Comparison of ENCODE assay signal across 30 cellular contexts in genomic region chr4:20859097-20859781, GRCh38.
"Had no signal": no experiment of that assay in that cellular context is flagged by ENCODE, and none has a peak within 500 bp of the region (broad histone marks: within the 10 kb centered on the region; RNA-seq: fewer than 3 reads in every experiment).

No MANE protein-coding gene starts in this region.

- H3K4me3 Mint-ChIP-seq: activated B cell treated with CpG ODN at 0.5 μM for 24 hours; activated CD4-positive, alpha-beta T cell treated with anti-CD3 and anti-CD28 coated beads, Interleukin-2, amount 10 ng/mL, durations not matched to agents 24 days and 14 days; activated CD8-positive, alpha-beta memory T cell treated with anti-CD3 and anti-CD28 coated beads, Interleukin-2, amount 10 ng/mL, durations not matched to agents 7 days and 5 days; activated naive CD4-positive, alpha-beta T cell treated with anti-CD3 and anti-CD28 coated beads, Interleukin-2, amount 50 U/mL, for 24 hours; activated naive CD8-positive, alpha-beta T cell treated with anti-CD3 and anti-CD28 coated beads, Interleukin-2, amount 50 U/mL, for 24 hours; activated T-cell treated with anti-CD3 and anti-CD28 coated beads, Interleukin-2, amount 50 U/mL, for 24 hours; activated T-helper 1 cell treated with anti-CD3 and anti-CD28 coated beads, Interleukin-12 subunit alpha, Interleukin-12 subunit beta, Interleukin-2, Interleukin-4 antibody, amounts not matched to agents 30 ng/mL and 10 ng/mL and 1 ng/mL, durations not matched to agents 14 hours and 24 hours and 36 hours; T-helper 17 cell had no signal

- H3K27me3 ChIP-seq: ascending aorta, body of pancreas, Peyer's patch had no signal

- H3K27ac Mint-ChIP-seq: activated B cell treated with CpG ODN at 0.5 μM for 24 hours; activated CD4-positive, alpha-beta T cell treated with anti-CD3 and anti-CD28 coated beads, Interleukin-2, amount 10 ng/mL, durations not matched to agents 24 days and 14 days; activated CD8-positive, alpha-beta memory T cell treated with anti-CD3 and anti-CD28 coated beads, Interleukin-2, amount 10 ng/mL, durations not matched to agents 7 days and 5 days; activated naive CD4-positive, alpha-beta T cell treated with anti-CD3 and anti-CD28 coated beads, Interleukin-2, amount 50 U/mL, for 24 hours; activated naive CD8-positive, alpha-beta T cell treated with anti-CD3 and anti-CD28 coated beads, Interleukin-2, amount 50 U/mL, for 24 hours; activated T-cell treated with anti-CD3 and anti-CD28 coated beads, Interleukin-2, amount 50 U/mL, for 24 hours; activated T-helper 1 cell treated with anti-CD3 and anti-CD28 coated beads, Interleukin-12 subunit alpha, Interleukin-12 subunit beta, Interleukin-2, Interleukin-4 antibody, amounts not matched to agents 30 ng/mL and 10 ng/mL and 1 ng/mL, durations not matched to agents 14 hours and 24 hours and 36 hours; T-helper 17 cell had no signal

- H3K9me3 ChIP-seq: ascending aorta, body of pancreas had no signal

- ATAC-seq: activated CD8-positive, alpha-beta memory T cell treated with anti-CD3 and anti-CD28 coated beads, Interleukin-2, amount 10 ng/mL, durations not matched to agents 7 days and 5 days; activated naive CD8-positive, alpha-beta T cell treated with anti-CD3 and anti-CD28 coated beads, Interleukin-2, amount 50 U/mL, for 24 hours; body of pancreas; T-helper 17 cell had no signal

- DNase-seq: activated B cell treated with CpG ODN at 0.5 μM for 24 hours; activated CD4-positive, alpha-beta T cell treated with anti-CD3 and anti-CD28 coated beads for 1 hour; activated CD4-positive, alpha-beta T cell treated with anti-CD3 and anti-CD28 coated beads, Interleukin-2, amount 10 ng/mL, durations not matched to agents 24 days and 14 days; activated CD4-positive, alpha-beta T cell treated with anti-CD3 and anti-CD28 coated beads, Interleukin-2, amount 50 U/mL, for 48 hours; activated CD8-positive, alpha-beta memory T cell treated with anti-CD3 and anti-CD28 coated beads, Interleukin-2, amount 10 ng/mL, durations not matched to agents 7 days and 5 days; activated effector memory CD4-positive, alpha-beta T cell treated with Interleukin-2 at 50 U/mL for 16 hours; activated naive CD4-positive, alpha-beta T cell; activated naive CD8-positive, alpha-beta T cell treated with anti-CD3 and anti-CD28 coated beads, Interleukin-2, amount 50 U/mL, for 24 hours; activated T-cell treated with anti-CD3 and anti-CD28 coated beads, Interleukin-2, amount 50 U/mL, for 24 hours; amniotic stem cell; body of pancreas; central memory CD4-positive, alpha-beta T cell; KBM-7; NCI-H1092 treated with DMSO at 0.1 percent for 48 hours; NCI-H1417 treated with DMSO at 0.1 percent for 48 hours; NCI-H1694; NCI-H2029; NCI-H2107; NCI-H2171 treated with DMSO at 0.1 percent for 48 hours; NCI-H226; NCI-H69; NK-92 treated with Interleukin-12 subunit alpha and Interleukin-12 subunit beta, amount 100 ng/mL, for 24 hours; OCI-M1; Peyer's patch; SIG-M5; T-helper 17 cell; T-helper 9 cell had no signal

- H3K27me3 Mint-ChIP-seq: activated B cell treated with CpG ODN at 0.5 μM for 24 hours; activated CD4-positive, alpha-beta T cell treated with anti-CD3 and anti-CD28 coated beads, Interleukin-2, amount 10 ng/mL, durations not matched to agents 24 days and 14 days; activated CD8-positive, alpha-beta memory T cell treated with anti-CD3 and anti-CD28 coated beads, Interleukin-2, amount 10 ng/mL, durations not matched to agents 7 days and 5 days; activated naive CD4-positive, alpha-beta T cell treated with anti-CD3 and anti-CD28 coated beads, Interleukin-2, amount 50 U/mL, for 24 hours; activated naive CD8-positive, alpha-beta T cell treated with anti-CD3 and anti-CD28 coated beads, Interleukin-2, amount 50 U/mL, for 24 hours; activated T-cell treated with anti-CD3 and anti-CD28 coated beads, Interleukin-2, amount 50 U/mL, for 24 hours; T-helper 17 cell had no signal

- H3K4me3 ChIP-seq: ascending aorta, body of pancreas, Peyer's patch had no signal

- H3K36me3 Mint-ChIP-seq: activated CD8-positive, alpha-beta memory T cell treated with anti-CD3 and anti-CD28 coated beads, Interleukin-2, amount 10 ng/mL, durations not matched to agents 7 days and 5 days; activated naive CD4-positive, alpha-beta T cell treated with anti-CD3 and anti-CD28 coated beads, Interleukin-2, amount 50 U/mL, for 24 hours had no signal

- H3K27ac ChIP-seq: ascending aorta, body of pancreas, Peyer's patch had no signal

- H3K4me1 Mint-ChIP-seq: activated B cell treated with CpG ODN at 0.5 μM for 24 hours; activated CD4-positive, alpha-beta T cell treated with anti-CD3 and anti-CD28 coated beads, Interleukin-2, amount 10 ng/mL, durations not matched to agents 24 days and 14 days; activated CD8-positive, alpha-beta memory T cell treated with anti-CD3 and anti-CD28 coated beads, Interleukin-2, amount 10 ng/mL, durations not matched to agents 7 days and 5 days; activated naive CD8-positive, alpha-beta T cell treated with anti-CD3 and anti-CD28 coated beads, Interleukin-2, amount 50 U/mL, for 24 hours had no signal

- H3K4me1 ChIP-seq: ascending aorta, body of pancreas, Peyer's patch had no signal

- H3K36me3 ChIP-seq: ascending aorta, Peyer's patch had no signal
